23 cellular contexts compared by ENCODE assay signal in the genomic region with DNA sequence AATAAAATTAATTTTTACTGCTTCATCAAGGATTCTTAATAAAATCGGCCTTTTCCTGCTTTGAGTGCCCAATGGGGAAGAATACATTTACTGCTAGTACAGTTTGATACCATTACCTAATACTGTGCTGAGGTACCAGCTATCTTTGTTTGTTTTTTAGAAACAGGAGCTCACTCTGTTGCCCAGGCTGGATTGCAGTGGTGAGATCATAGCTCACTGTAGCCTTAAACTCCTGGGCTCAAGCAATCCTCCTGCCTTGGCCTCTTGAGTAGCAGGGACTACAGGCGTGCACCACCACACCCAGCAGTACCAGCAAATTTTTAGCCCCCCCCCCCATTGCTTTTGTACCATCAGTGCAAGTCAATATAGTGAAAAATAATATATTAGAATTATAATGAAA. TPM values are rescaled to one million over a fixed set of nuclear protein-coding genes. Genes with fewer than 3 reads are reported as not detected.
A peak's percentile ranks its signal among the peaks of the same experiment; 100 is the strongest.
DNase-seq lines count a peak whose midpoint lies in the region; ATAC-seq, FAIRE-seq and TF ChIP-seq lines count a peak whose summit lies in the region.
"Had no signal": no experiment of that assay in that cellular context is flagged by ENCODE, and none has a peak within 500 bp of the region (broad histone marks: within the 10 kb centered on the region; RNA-seq: fewer than 3 reads in every experiment).

No MANE protein-coding gene starts in this region.

- no peak overlapping the region for H3K56ac ChIP-seq in mesendoderm (ENCODE audit: low read length)

- no peak overlapping the region for H3K18ac ChIP-seq in mesendoderm (ENCODE audit: low read length)

- H2BK15ac ChIP-seq in mesendoderm (replicated peaks; ENCODE audit: low read depth): no peak overlapping the region

- no peak overlapping the region for H2AK5ac ChIP-seq in mesendoderm (ENCODE audit: low read length)

- no peak overlapping the region for H2BK120ac ChIP-seq in mesendoderm (ENCODE audit: low read depth, low read length)

- DNase-seq in RWPE2 (ENCODE audit: low spot score) (peak; percentile 6), HepG2 (ENCODE audit: low spot score) (no peak), superior temporal gyrus (ENCODE audit: extremely low spot score) (no peak), vagina (ENCODE audit: extremely low spot score in 2 of 2) (no peak), mesendoderm (no peak)
- DNase-seq: C1 segment of cervical spinal cord; Calu3; CD4-positive, alpha-beta memory T cell; COR-L47; DMS79; EL; GDM1; H9; HFFc6 had no signal

- H4K5ac ChIP-seq in mesendoderm (ENCODE audit: low read length): no peak overlapping the region

- TF ChIP-seq POLR2A in HepG2 (IDR thresholded peaks at IDR 0.05; ENCODE audit: insufficient read depth in 1 of 2, low read depth in 2 of 2, low read length in 2 of 2) (no peak), vagina (IDR thresholded peaks at IDR 0.05) (no peak)

- H3K79me1 ChIP-seq in mesendoderm (ENCODE audit: low read length): no peaks in the 10 kb centered on the region

- H3K79me2 ChIP-seq in HepG2 (ENCODE audit: insufficient read depth, low read length) (no peaks in the 10 kb centered on the region), mesendoderm (ENCODE audit: control insufficient read depth, insufficient read depth, low read length) (no peaks in the 10 kb centered on the region)

- H3K4me3 ChIP-seq in HEK293 (ENCODE audit: low read depth, low read length) (no peak overlapping the region), RWPE2 (ENCODE audit: severe bottlenecking) (no peak overlapping the region), HepG2 (replicated peaks in 1 of 3; ENCODE audit: insufficient read depth in 1 of 3, low read depth in 2 of 3, low read length in 3 of 3) (no peak overlapping the region), vagina (no peak overlapping the region), mesendoderm (ENCODE audit: low read length) (no peak overlapping the region)
- H3K4me3 ChIP-seq: GM12878, GM23338 had no signal

- intact Hi-C loops in HepG2 (cut with micrococcal nuclease; ENCODE audit: unreplicated experiment) (no loop called here), vagina (cut with DNase I) (no loop called here)

- POLR2A ChIA-PET in HEK293 (lab: Yijun Ruan, JAX) (interaction anchor here (1.2 kb wide), 1 partner anchor 14 kb away, joined by 3 read pairs; the partner anchor contains the start of gene ANKHD1), HepG2 (lab: Yijun Ruan, JAX) (interaction anchor here (0.7 to 1.0 kb wide), 2 partner anchors 13 to 15 kb away, joined by 3 read pairs; no protein-coding TSS in a partner anchor)

- H3K4me1 ChIP-seq in HEK293 (ENCODE audit: control insufficient read depth, insufficient read depth, low read length): no peaks in the 10 kb centered on the region
- no peaks in the 10 kb centered on the region for H3K4me1 ChIP-seq in RWPE2 (ENCODE audit: insufficient read depth, poor library complexity, severe bottlenecking)
- H3K4me1 ChIP-seq in HepG2 (ENCODE audit: insufficient read depth, low read length): no peaks in the 10 kb centered on the region
- H3K4me1 ChIP-seq in vagina: no peaks in the 10 kb centered on the region
- no peaks in the 10 kb centered on the region for H3K4me1 ChIP-seq in mesendoderm (ENCODE audit: control insufficient read depth, low read depth, low read length)

- H2AFZ ChIP-seq in HepG2 (ENCODE audit: low read length): no peak overlapping the region
- H2AFZ ChIP-seq: GM23338 had no signal

- ATAC-seq in RWPE2 (ENCODE audit: low read depth) (no peak), HepG2 (peak; percentile 61; the same call in 2 of the 3 replicates)
- ATAC-seq: GM12878, GM23338, HCT116 had no signal

- H3K4me2 ChIP-seq in HepG2 (ENCODE audit: low read depth, low read length) (no peak overlapping the region), mesendoderm (ENCODE audit: low read length) (no peak overlapping the region)
- H3K4me2 ChIP-seq: GM23338 had no signal

- no peak overlapping the region for H2BK5ac ChIP-seq in mesendoderm (ENCODE audit: low read length)

- H3K36me3 ChIP-seq in HEK293 (ENCODE audit: control insufficient read depth in 2 of 2, insufficient read depth in 1 of 2, low read length in 2 of 2) (no peaks in the 10 kb centered on the region), RWPE2 (ENCODE audit: low read depth) (no peaks in the 10 kb centered on the region), HepG2 (replicated peaks in 1 of 2; ENCODE audit: control insufficient read depth in 1 of 2, insufficient read depth in 2 of 2, low read length in 2 of 2) (no peaks in the 10 kb centered on the region), vagina (no peaks in the 10 kb centered on the region), mesendoderm (ENCODE audit: control insufficient read depth, insufficient read depth, low read length) (no peaks in the 10 kb centered on the region)

- BruUV-seq in HepG2 (replicated peaks; lab: Mats Ljungman, UMichigan): no TSS peak

- H3K23ac ChIP-seq in mesendoderm (ENCODE audit: low read length): no peak overlapping the region

- FAIRE-seq in HepG2 (lab: Jason Lieb, UNC): no peak
- FAIRE-seq: GM12878, GM19239 had no signal

- no peak overlapping the region for H3K27ac ChIP-seq in HEK293 (ENCODE audit: extremely low read depth, low read depth, low read length)
- H3K27ac ChIP-seq in RWPE2 (ENCODE audit: poor library complexity, severe bottlenecking): no peak overlapping the region
- no peak overlapping the region for H3K27ac ChIP-seq in HepG2 (ENCODE audit: extremely low read length, insufficient read depth, low read length)
- no peak overlapping the region for H3K27ac ChIP-seq in vagina
- H3K27ac ChIP-seq in mesendoderm (ENCODE audit: low read depth, low read length): no peak overlapping the region

- no peak for TF ChIP-seq RAD21 in HepG2 (CRISPR knock-in tag; IDR thresholded peaks at IDR 0.05)

- H3K4ac ChIP-seq in mesendoderm (ENCODE audit: low read depth, low read length): no peak overlapping the region

- no peaks in the 10 kb centered on the region for H4K20me1 ChIP-seq in HepG2 (ENCODE audit: insufficient read depth, low read length)

- 55% methylated on average over 2 of the region's 2 CpGs for WGBS in HepG2 (ENCODE audit: low lambda C conversion rate)
- WGBS in mesendoderm (ENCODE audit: extremely low coverage, insufficient coverage, low lambda C conversion rate): no CpG with 5 or more reads among the region's 2 CpGs

- H3K27me3 ChIP-seq in RWPE2 (ENCODE audit: insufficient read depth, poor library complexity, severe bottlenecking) (no peaks in the 10 kb centered on the region), HepG2 (ENCODE audit: control insufficient read depth in 1 of 2, insufficient read depth in 2 of 2, low read length in 2 of 2) (no peaks in the 10 kb centered on the region), vagina (no peaks in the 10 kb centered on the region), mesendoderm (ENCODE audit: insufficient read depth, low read length, poor library complexity) (no peaks in the 10 kb centered on the region)

- in situ Hi-C loops in HepG2 (cut with HindIII; ENCODE audit: extremely low pct_ligation_motif_present, low pct_unique_long_range_greater_than_20kb): no loop called here

- TF ChIP-seq CTCF in HEK293 (tag by site-specific recombination; IDR thresholded peaks at IDR 0.05) (no peak), RWPE2 (IDR thresholded peaks at IDR 0.05; ENCODE audit: poor library complexity, severe bottlenecking) (no peak), HepG2 (CRISPR knock-in tag; IDR thresholded peaks at IDR 0.05) (no peak), vagina (IDR thresholded peaks at IDR 0.05) (no peak)

- CTCF ChIA-PET in HEK293 (lab: Yijun Ruan, JAX): interaction anchor here (0.6 to 1.8 kb wide), 6 partner anchors 8 to 459 kb away, joined by 3 to 9 read pairs (median 3); partner anchors contain the start of gene SLC4A9
- CTCF ChIA-PET in HepG2 (lab: Yijun Ruan, JAX; ENCODE audit: low intra/inter-chr PET ratio, low total read pairs): no interaction called here

- no peak overlapping the region for H4K8ac ChIP-seq in mesendoderm (ENCODE audit: low read depth, low read length)

- TF ChIP-seq EP300 in HepG2 (IDR thresholded peaks at IDR 0.05; ENCODE audit: low read depth in 2 of 2, low read length in 2 of 2) (no peak), HepG2 (CRISPR knock-in tag; IDR thresholded peaks at IDR 0.05; ENCODE audit: borderline replicate concordance) (no peak)

- H3K9ac ChIP-seq in HepG2 (ENCODE audit: insufficient read depth, low read depth, low read length) (no peak overlapping the region), mesendoderm (ENCODE audit: low read length) (no peak overlapping the region)

- H3K9me3 ChIP-seq in HEK293 (ENCODE audit: control insufficient read depth, insufficient read depth, low read depth, low read length) (no peaks in the 10 kb centered on the region), RWPE2 (ENCODE audit: severe bottlenecking) (no peaks in the 10 kb centered on the region), HepG2 (ENCODE audit: low read length) (no peaks in the 10 kb centered on the region), vagina (no peaks in the 10 kb centered on the region)

RNA-seq across cellular contexts. Expression of gene ANKHD1, which starts 13.6 kb away (rescaled TPM):
- total RNA-seq in HepG2 (2016; rRNA removed; fragmentation: Illumina TruSeq; extraction: Trizol): 69.9 and 101 TPM in 2 replicates
- 59.7 and 69.1 TPM in 2 replicates for total RNA-seq in HepG2 (2016; cell fraction: cytosol; rRNA removed; fragmentation: Illumina TruSeq; extraction: Trizol; ENCODE audit: low read depth)
- 69.9 and 98.6 TPM in 2 replicates for total RNA-seq in HepG2 (2016; cell fraction: insoluble cytoplasmic fraction; rRNA removed; fragmentation: Illumina TruSeq; extraction: Trizol)
- 33.7 and 41.4 TPM in 2 replicates for total RNA-seq in HepG2 (2016; cell fraction: membrane; rRNA removed; fragmentation: Illumina TruSeq; extraction: Trizol)
- total RNA-seq in HepG2 (2016; cell fraction: nucleus; rRNA removed; fragmentation: Illumina TruSeq; extraction: Trizol): 106 and 125 TPM in 2 replicates
- 68.5 and 82.0 TPM in 2 replicates for polyA plus RNA-seq in HepG2 (2011; rRNA removed)
- polyA plus RNA-seq in HepG2 (2011; cell fraction: cytosol; rRNA removed): 33.7 and 45.2 TPM in 2 replicates
- polyA plus RNA-seq in HepG2 (2011; cell fraction: nucleus; rRNA removed): 104 and 105 TPM in 2 replicates
- polyA plus RNA-seq in HepG2 (2012): 56.5 and 76.2 TPM in 2 replicates
- 2.7 and 3.1 TPM in 2 replicates for polyA plus RNA-seq in HepG2 (2016; cell fraction: cytosol; fragmentation: Illumina TruSeq; extraction: Trizol; ENCODE audit: low read depth)
- 76.7 and 87.6 TPM in 2 replicates for polyA plus RNA-seq in HepG2 (2016; cell fraction: insoluble cytoplasmic fraction; fragmentation: Illumina TruSeq; extraction: Trizol; ENCODE audit: low read depth)
- polyA plus RNA-seq in HepG2 (2016; cell fraction: membrane; fragmentation: Illumina TruSeq; extraction: Trizol; ENCODE audit: low read depth): 7.0 and 8.2 TPM in 2 replicates
- polyA plus RNA-seq in HepG2 (2016; cell fraction: nucleus; fragmentation: Illumina TruSeq; extraction: Trizol; ENCODE audit: insufficient read depth, low read depth): 142 and 161 TPM in 2 replicates
- polyA minus RNA-seq in HepG2 (2011; rRNA and poly(A)+ RNA removed; ENCODE audit: low replicate concordance): 130 and 138 TPM in 2 replicates
- 52.8 and 61.5 TPM in 2 replicates for polyA minus RNA-seq in HepG2 (2011; cell fraction: cytosol; rRNA and poly(A)+ RNA removed)
- 183 and 186 TPM in 2 replicates for polyA minus RNA-seq in HepG2 (2011; cell fraction: nucleus; rRNA and poly(A)+ RNA removed)
- 140 TPM for total RNA-seq in vagina
- 38.3 TPM for polyA plus RNA-seq in mesendoderm (2013, experiment 1 of 2)
- polyA plus RNA-seq in mesendoderm (2013, experiment 2 of 2): 37.3 TPM

RNA-seq across cellular contexts. Expression of gene SLC4A9, which starts 28.1 kb away (rescaled TPM):
- total RNA-seq in HepG2 (2016; rRNA removed; fragmentation: Illumina TruSeq; extraction: Trizol) (not detected in 2 replicates), vagina (0.25 TPM)
- total RNA-seq in HepG2 (2016; cell fraction: cytosol; rRNA removed; fragmentation: Illumina TruSeq; extraction: Trizol; ENCODE audit: low read depth): not detected in 2 replicates
- total RNA-seq in HepG2 (2016; cell fraction: insoluble cytoplasmic fraction; rRNA removed; fragmentation: Illumina TruSeq; extraction: Trizol): not detected in 2 replicates
- total RNA-seq in HepG2 (2016; cell fraction: membrane; rRNA removed; fragmentation: Illumina TruSeq; extraction: Trizol): not detected in 2 replicates
- total RNA-seq in HepG2 (2016; cell fraction: nucleus; rRNA removed; fragmentation: Illumina TruSeq; extraction: Trizol): not detected in 2 replicates
- polyA plus RNA-seq in HepG2 (2011; rRNA removed): 0.05 TPM in 1 of 2 replicates, not detected in the other
- 0.01 TPM in 1 of 2 replicates, not detected in the other for polyA plus RNA-seq in HepG2 (2011; cell fraction: cytosol; rRNA removed)
- 0.10 and 0.40 TPM in 2 replicates for polyA plus RNA-seq in HepG2 (2011; cell fraction: nucleus; rRNA removed)
- not detected in 2 replicates for polyA plus RNA-seq in HepG2 (2012)
- not detected in 2 replicates for polyA plus RNA-seq in HepG2 (2016; cell fraction: cytosol; fragmentation: Illumina TruSeq; extraction: Trizol; ENCODE audit: low read depth)
- polyA plus RNA-seq in HepG2 (2016; cell fraction: insoluble cytoplasmic fraction; fragmentation: Illumina TruSeq; extraction: Trizol; ENCODE audit: low read depth): not detected in 2 replicates
- polyA plus RNA-seq in HepG2 (2016; cell fraction: membrane; fragmentation: Illumina TruSeq; extraction: Trizol; ENCODE audit: low read depth): not detected in 2 replicates
- not detected in 2 replicates for polyA plus RNA-seq in HepG2 (2016; cell fraction: nucleus; fragmentation: Illumina TruSeq; extraction: Trizol; ENCODE audit: insufficient read depth, low read depth)
- polyA minus RNA-seq in HepG2 (2011; rRNA and poly(A)+ RNA removed; ENCODE audit: low replicate concordance): not detected in 2 replicates
- polyA minus RNA-seq in HepG2 (2011; cell fraction: cytosol; rRNA and poly(A)+ RNA removed): not detected in 2 replicates
- polyA minus RNA-seq in HepG2 (2011; cell fraction: nucleus; rRNA and poly(A)+ RNA removed): 0.12 TPM in 1 of 2 replicates, not detected in the other
- polyA plus RNA-seq in mesendoderm (2013, experiment 1 of 2): not detected
- polyA plus RNA-seq in mesendoderm (2013, experiment 2 of 2): not detected
- total RNA-seq: A172; A673; Calu3; CD4-positive, alpha-beta memory T cell; GM23338; H4; HFFc6 had no signal
- polyA plus RNA-seq: BJ; CD4-positive, alpha-beta memory T cell had no signal

RNA-seq across cellular contexts. Expression of gene HBEGF, which starts 41.6 kb away (rescaled TPM):
- 0.77 and 1.7 TPM in 2 replicates for total RNA-seq in HepG2 (2016; rRNA removed; fragmentation: Illumina TruSeq; extraction: Trizol)
- total RNA-seq in HepG2 (2016; cell fraction: cytosol; rRNA removed; fragmentation: Illumina TruSeq; extraction: Trizol; ENCODE audit: low read depth): 0.20 and 0.26 TPM in 2 replicates
- 0.58 and 1.5 TPM in 2 replicates for total RNA-seq in HepG2 (2016; cell fraction: insoluble cytoplasmic fraction; rRNA removed; fragmentation: Illumina TruSeq; extraction: Trizol)
- 0.45 and 0.62 TPM in 2 replicates for total RNA-seq in HepG2 (2016; cell fraction: membrane; rRNA removed; fragmentation: Illumina TruSeq; extraction: Trizol)
- total RNA-seq in HepG2 (2016; cell fraction: nucleus; rRNA removed; fragmentation: Illumina TruSeq; extraction: Trizol): 1.3 and 2.3 TPM in 2 replicates
- 4.3 and 5.0 TPM in 2 replicates for polyA plus RNA-seq in HepG2 (2011; rRNA removed)
- 3.5 and 3.7 TPM in 2 replicates for polyA plus RNA-seq in HepG2 (2011; cell fraction: cytosol; rRNA removed)
- 3.4 and 3.9 TPM in 2 replicates for polyA plus RNA-seq in HepG2 (2011; cell fraction: nucleus; rRNA removed)
- 1.4 and 3.0 TPM in 2 replicates for polyA plus RNA-seq in HepG2 (2012)
- polyA plus RNA-seq in HepG2 (2016; cell fraction: cytosol; fragmentation: Illumina TruSeq; extraction: Trizol; ENCODE audit: low read depth): 0.14 and 0.17 TPM in 2 replicates
- 0.79 and 0.88 TPM in 2 replicates for polyA plus RNA-seq in HepG2 (2016; cell fraction: insoluble cytoplasmic fraction; fragmentation: Illumina TruSeq; extraction: Trizol; ENCODE audit: low read depth)
- polyA plus RNA-seq in HepG2 (2016; cell fraction: membrane; fragmentation: Illumina TruSeq; extraction: Trizol; ENCODE audit: low read depth): 0.26 TPM in 2 replicates
- 1.8 and 1.9 TPM in 2 replicates for polyA plus RNA-seq in HepG2 (2016; cell fraction: nucleus; fragmentation: Illumina TruSeq; extraction: Trizol; ENCODE audit: insufficient read depth, low read depth)
- polyA minus RNA-seq in HepG2 (2011; rRNA and poly(A)+ RNA removed; ENCODE audit: low replicate concordance): 1.0 and 3.2 TPM in 2 replicates
- 1.4 and 1.5 TPM in 2 replicates for polyA minus RNA-seq in HepG2 (2011; cell fraction: cytosol; rRNA and poly(A)+ RNA removed)
- polyA minus RNA-seq in HepG2 (2011; cell fraction: nucleus; rRNA and poly(A)+ RNA removed): 3.5 and 4.1 TPM in 2 replicates
- 16.2 TPM for total RNA-seq in vagina
- 6.7 TPM for polyA plus RNA-seq in mesendoderm (2013, experiment 1 of 2)
- 7.2 TPM for polyA plus RNA-seq in mesendoderm (2013, experiment 2 of 2)

Comparison
In these comparisons a context has a peak if more than half of its experiments do, and no peak if none do; other contexts are left out.
1. Of the 63 proteins assayed by ChIP-seq in both HepG2 and HEK293: peak only in HepG2: ZNF121; only in HEK293: none; in both: none; in neither: 62.